1 cellular context compared by ENCODE assay signal in the genomic region with DNA sequence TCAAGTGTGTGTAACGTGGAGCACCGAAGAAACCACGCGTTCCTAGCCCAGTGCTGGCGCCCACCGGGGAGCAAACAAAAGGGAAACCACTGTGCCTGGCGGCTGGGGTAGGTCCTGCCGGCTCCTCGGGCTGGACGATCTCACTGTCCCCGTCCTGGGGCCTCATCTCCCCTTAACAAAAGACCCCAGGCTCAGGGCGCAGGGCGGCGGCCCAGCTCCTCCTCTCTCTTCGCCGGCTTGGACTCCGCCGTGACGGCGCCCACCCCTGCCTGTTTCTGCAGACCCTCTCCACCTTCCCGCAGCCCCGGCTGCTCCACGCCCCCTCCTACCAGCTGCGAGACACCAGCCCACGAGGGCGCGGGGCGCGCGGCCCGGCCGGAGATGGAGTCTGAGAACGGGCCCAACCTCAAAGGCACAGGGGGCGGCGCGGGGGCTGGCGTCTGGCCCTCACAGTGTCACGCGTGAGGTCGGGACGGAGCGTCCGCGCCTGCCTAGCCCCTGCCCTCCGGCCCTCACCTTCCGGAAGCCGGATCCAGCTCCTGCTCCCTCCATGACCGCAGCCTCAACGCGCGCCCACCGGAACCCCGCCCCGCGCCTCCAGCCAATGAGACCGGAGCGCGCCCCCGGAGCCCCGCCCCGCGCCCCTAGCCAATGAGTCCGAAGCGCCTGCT.
TF ChIP-seq lines count a peak whose summit lies in the region.

A gene (minus strand): TSS at position 569 of the 671 bp plus-strand sequence. CDS start 17 bp downstream, at position 552.

TF ChIP-seq in HepG2, 621 proteins besides CTCF, POLR2A, EP300 and RAD21 (continued from another document and continues in another):
- TF ChIP-seq, protein P1, sequence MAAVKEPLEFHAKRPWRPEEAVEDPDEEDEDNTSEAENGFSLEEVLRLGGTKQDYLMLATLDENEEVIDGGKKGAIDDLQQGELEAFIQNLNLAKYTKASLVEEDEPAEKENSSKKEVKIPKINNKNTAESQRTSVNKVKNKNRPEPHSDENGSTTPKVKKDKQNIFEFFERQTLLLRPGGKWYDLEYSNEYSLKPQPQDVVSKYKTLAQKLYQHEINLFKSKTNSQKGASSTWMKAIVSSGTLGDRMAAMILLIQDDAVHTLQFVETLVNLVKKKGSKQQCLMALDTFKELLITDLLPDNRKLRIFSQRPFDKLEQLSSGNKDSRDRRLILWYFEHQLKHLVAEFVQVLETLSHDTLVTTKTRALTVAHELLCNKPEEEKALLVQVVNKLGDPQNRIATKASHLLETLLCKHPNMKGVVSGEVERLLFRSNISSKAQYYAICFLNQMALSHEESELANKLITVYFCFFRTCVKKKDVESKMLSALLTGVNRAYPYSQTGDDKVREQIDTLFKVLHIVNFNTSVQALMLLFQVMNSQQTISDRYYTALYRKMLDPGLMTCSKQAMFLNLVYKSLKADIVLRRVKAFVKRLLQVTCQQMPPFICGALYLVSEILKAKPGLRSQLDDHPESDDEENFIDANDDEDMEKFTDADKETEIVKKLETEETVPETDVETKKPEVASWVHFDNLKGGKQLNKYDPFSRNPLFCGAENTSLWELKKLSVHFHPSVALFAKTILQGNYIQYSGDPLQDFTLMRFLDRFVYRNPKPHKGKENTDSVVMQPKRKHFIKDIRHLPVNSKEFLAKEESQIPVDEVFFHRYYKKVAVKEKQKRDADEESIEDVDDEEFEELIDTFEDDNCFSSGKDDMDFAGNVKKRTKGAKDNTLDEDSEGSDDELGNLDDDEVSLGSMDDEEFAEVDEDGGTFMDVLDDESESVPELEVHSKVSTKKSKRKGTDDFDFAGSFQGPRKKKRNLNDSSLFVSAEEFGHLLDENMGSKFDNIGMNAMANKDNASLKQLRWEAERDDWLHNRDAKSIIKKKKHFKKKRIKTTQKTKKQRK (IDR thresholded peaks at IDR 0.05; ENCODE audit: low read length): no peak
- TF ChIP-seq ETV6 (CRISPR knock-in tag; conservative IDR thresholded peaks at IDR 0.05) (no peak), ZNF160 (CRISPR knock-in tag; IDR thresholded peaks at IDR 0.05) (peak; percentile 70; the same call in 1 of the 2 replicates), ZNF75D (CRISPR knock-in tag; IDR thresholded peaks at IDR 0.05; ENCODE audit: borderline replicate concordance) (no peak), ZFP82 (CRISPR knock-in tag; IDR thresholded peaks at IDR 0.05; ENCODE audit: borderline replicate concordance) (0 out of 2 replicates have a peak, but pooled peaks have one; percentile 57), ZNF30 (CRISPR knock-in tag; IDR thresholded peaks at IDR 0.05) (no peak), ZSCAN30 (CRISPR knock-in tag; IDR thresholded peaks at IDR 0.05) (no peak), TARDBP (CRISPR knock-in tag; IDR thresholded peaks at IDR 0.05) (0 out of 2 replicates have a peak, but pooled peaks have one; percentile 13), FOXK1 (CRISPR knock-in tag; IDR thresholded peaks at IDR 0.05; ENCODE audit: borderline replicate concordance, low read depth) (no peak), SNRNP70 (IDR thresholded peaks at IDR 0.05; ENCODE audit: low read depth, low read length) (no peak; the same call in 1 of the 2 replicates), KAT2B (IDR thresholded peaks at IDR 0.05; ENCODE audit: borderline replicate concordance, low read depth, low read length) (no peak), MIXL1 (CRISPR knock-in tag; IDR thresholded peaks at IDR 0.05) (no peak), ZNF577 (CRISPR knock-in tag; IDR thresholded peaks at IDR 0.05; ENCODE audit: borderline replicate concordance, low read depth) (0 out of 2 replicates have a peak, but pooled peaks have one; percentile 79), BRCA1 (CRISPR knock-in tag; IDR thresholded peaks at IDR 0.05) (no peak), GFI1 (CRISPR knock-in tag; IDR thresholded peaks at IDR 0.05; ENCODE audit: borderline replicate concordance) (no peak; the same call in 1 of the 2 replicates), ZNF326 (CRISPR knock-in tag; IDR thresholded peaks at IDR 0.05; ENCODE audit: borderline replicate concordance) (peak; percentile 67; the same call in 1 of the 2 replicates), ZSCAN29 (CRISPR knock-in tag; conservative IDR thresholded peaks at IDR 0.05) (no peak; the same call in 1 of the 2 replicates), MAFG (CRISPR knock-in tag; IDR thresholded peaks at IDR 0.05) (no peak), RBAK (CRISPR knock-in tag; IDR thresholded peaks at IDR 0.05) (no peak), NFIC (IDR thresholded peaks at IDR 0.05; ENCODE audit: low read length) (no peak), ZNF775 (CRISPR knock-in tag; IDR thresholded peaks at IDR 0.05; ENCODE audit: borderline replicate concordance) (no peak), SP4 (CRISPR knock-in tag; IDR thresholded peaks at IDR 0.05) (no peak), ZNF713 (CRISPR knock-in tag; IDR thresholded peaks at IDR 0.05) (0 out of 2 replicates have a peak, but pooled peaks have one; percentile 30), ZNF33B (CRISPR knock-in tag; IDR thresholded peaks at IDR 0.05) (no peak; the same call in 1 of the 2 replicates), AGO1 (IDR thresholded peaks at IDR 0.05; ENCODE audit: low read depth, low read length, poor library complexity, severe bottlenecking) (peak; percentile 99), ZNF235 (CRISPR knock-in tag; IDR thresholded peaks at IDR 0.05; ENCODE audit: borderline replicate concordance) (peak; percentile 69; the same call in 1 of the 2 replicates), EZH2 (conservative IDR thresholded peaks at IDR 0.05; ENCODE audit: low read depth, low read length) (no peak), ZNF660 (CRISPR knock-in tag; IDR thresholded peaks at IDR 0.05; ENCODE audit: borderline replicate concordance, low read depth) (0 out of 2 replicates have a peak, but pooled peaks have one; percentile 60), ZNF644 (CRISPR knock-in tag; IDR thresholded peaks at IDR 0.05; ENCODE audit: low read depth) (no peak), ZNF430 (CRISPR knock-in tag; IDR thresholded peaks at IDR 0.05) (peak; percentile 38; the same call in 1 of the 2 replicates), ZFP37 (CRISPR knock-in tag; IDR thresholded peaks at IDR 0.05; ENCODE audit: borderline replicate concordance) (no peak; the same call in 1 of the 2 replicates), PAF1 (CRISPR knock-in tag; IDR thresholded peaks at IDR 0.05) (no peak), ZNF549 (CRISPR knock-in tag; IDR thresholded peaks at IDR 0.05) (0 out of 2 replicates have a peak, but pooled peaks have one; percentile 22), CEBPB (IDR thresholded peaks at IDR 0.05; ENCODE audit: borderline replicate concordance, low read depth, low read length) (no peak), U2AF2 (IDR thresholded peaks at IDR 0.05; ENCODE audit: low read depth, low read length) (no peak), MIER2 (CRISPR knock-in tag; IDR thresholded peaks at IDR 0.05) (no peak), ZFP41 (CRISPR knock-in tag; IDR thresholded peaks at IDR 0.05; ENCODE audit: borderline replicate concordance) (peak; percentile 67; the same call in 1 of the 2 replicates), TP53 (CRISPR knock-in tag; conservative IDR thresholded peaks at IDR 0.05) (no peak), ZNF501 (CRISPR knock-in tag; IDR thresholded peaks at IDR 0.05) (no peak; the same call in 1 of the 2 replicates), ZNF737 (CRISPR knock-in tag; IDR thresholded peaks at IDR 0.05; ENCODE audit: borderline replicate concordance) (no peak), KDM2A (CRISPR knock-in tag; IDR thresholded peaks at IDR 0.05; ENCODE audit: borderline replicate concordance, low read depth) (peak; percentile 28; the same call in 1 of the 2 replicates), MED1 (CRISPR knock-in tag; IDR thresholded peaks at IDR 0.05) (peak; percentile 40), ZBTB21 (CRISPR knock-in tag; IDR thresholded peaks at IDR 0.05) (peak; percentile 15; the same call in 1 of the 2 replicates), RFXANK (CRISPR knock-in tag; IDR thresholded peaks at IDR 0.05) (0 out of 2 replicates have a peak, but pooled peaks have one; percentile 20), ZNF335 (CRISPR knock-in tag; IDR thresholded peaks at IDR 0.05) (no peak; the same call in 1 of the 2 replicates), GLI4 (CRISPR knock-in tag; IDR thresholded peaks at IDR 0.05; ENCODE audit: borderline replicate concordance) (no peak), THYN1 (CRISPR knock-in tag; IDR thresholded peaks at IDR 0.05; ENCODE audit: borderline replicate concordance, low read depth) (no peak), POLR2AphosphoS2 (IDR thresholded peaks at IDR 0.05; ENCODE audit: low read depth, low read length) (no peak), ISL2 (CRISPR knock-in tag; IDR thresholded peaks at IDR 0.05) (peak; percentile 70), ZNF766 (CRISPR knock-in tag; IDR thresholded peaks at IDR 0.05; ENCODE audit: borderline replicate concordance) (peak; percentile 27; the same call in 1 of the 2 replicates), HDAC2 (CRISPR knock-in tag; IDR thresholded peaks at IDR 0.05) (no peak), ZNF891 (CRISPR knock-in tag; IDR thresholded peaks at IDR 0.05) (peak; percentile 91), ZEB1 (IDR thresholded peaks at IDR 0.05; ENCODE audit: insufficient replicate concordance, low read depth) (peak; percentile 56), CREM (IDR thresholded peaks at IDR 0.05) (no peak), CREM (CRISPR knock-in tag; IDR thresholded peaks at IDR 0.05) (no peak), MEIS2 (CRISPR knock-in tag; IDR thresholded peaks at IDR 0.05) (no peak; the same call in 1 of the 2 replicates), ZNF10 (CRISPR knock-in tag; IDR thresholded peaks at IDR 0.05; ENCODE audit: borderline replicate concordance, low read depth) (0 out of 2 replicates have a peak, but pooled peaks have one; percentile 37), ZNF569 (CRISPR knock-in tag; IDR thresholded peaks at IDR 0.05; ENCODE audit: borderline replicate concordance) (no peak)
- TF ChIP-seq, protein P2, sequence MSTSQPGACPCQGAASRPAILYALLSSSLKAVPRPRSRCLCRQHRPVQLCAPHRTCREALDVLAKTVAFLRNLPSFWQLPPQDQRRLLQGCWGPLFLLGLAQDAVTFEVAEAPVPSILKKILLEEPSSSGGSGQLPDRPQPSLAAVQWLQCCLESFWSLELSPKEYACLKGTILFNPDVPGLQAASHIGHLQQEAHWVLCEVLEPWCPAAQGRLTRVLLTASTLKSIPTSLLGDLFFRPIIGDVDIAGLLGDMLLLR (CRISPR knock-in tag; IDR thresholded peaks at IDR 0.05): peak; percentile 90
- TF ChIP-seq, protein P3, sequence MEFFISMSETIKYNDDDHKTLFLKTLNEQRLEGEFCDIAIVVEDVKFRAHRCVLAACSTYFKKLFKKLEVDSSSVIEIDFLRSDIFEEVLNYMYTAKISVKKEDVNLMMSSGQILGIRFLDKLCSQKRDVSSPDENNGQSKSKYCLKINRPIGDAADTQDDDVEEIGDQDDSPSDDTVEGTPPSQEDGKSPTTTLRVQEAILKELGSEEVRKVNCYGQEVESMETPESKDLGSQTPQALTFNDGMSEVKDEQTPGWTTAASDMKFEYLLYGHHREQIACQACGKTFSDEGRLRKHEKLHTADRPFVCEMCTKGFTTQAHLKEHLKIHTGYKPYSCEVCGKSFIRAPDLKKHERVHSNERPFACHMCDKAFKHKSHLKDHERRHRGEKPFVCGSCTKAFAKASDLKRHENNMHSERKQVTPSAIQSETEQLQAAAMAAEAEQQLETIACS (CRISPR knock-in tag; IDR thresholded peaks at IDR 0.05): peak; percentile 48
- TF ChIP-seq, protein P4, sequence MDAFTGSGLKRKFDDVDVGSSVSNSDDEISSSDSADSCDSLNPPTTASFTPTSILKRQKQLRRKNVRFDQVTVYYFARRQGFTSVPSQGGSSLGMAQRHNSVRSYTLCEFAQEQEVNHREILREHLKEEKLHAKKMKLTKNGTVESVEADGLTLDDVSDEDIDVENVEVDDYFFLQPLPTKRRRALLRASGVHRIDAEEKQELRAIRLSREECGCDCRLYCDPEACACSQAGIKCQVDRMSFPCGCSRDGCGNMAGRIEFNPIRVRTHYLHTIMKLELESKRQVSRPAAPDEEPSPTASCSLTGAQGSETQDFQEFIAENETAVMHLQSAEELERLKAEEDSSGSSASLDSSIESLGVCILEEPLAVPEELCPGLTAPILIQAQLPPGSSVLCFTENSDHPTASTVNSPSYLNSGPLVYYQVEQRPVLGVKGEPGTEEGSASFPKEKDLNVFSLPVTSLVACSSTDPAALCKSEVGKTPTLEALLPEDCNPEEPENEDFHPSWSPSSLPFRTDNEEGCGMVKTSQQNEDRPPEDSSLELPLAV (CRISPR knock-in tag; conservative IDR thresholded peaks at IDR 0.05; ENCODE audit: low read depth): no peak
- TF ChIP-seq, protein P5, sequence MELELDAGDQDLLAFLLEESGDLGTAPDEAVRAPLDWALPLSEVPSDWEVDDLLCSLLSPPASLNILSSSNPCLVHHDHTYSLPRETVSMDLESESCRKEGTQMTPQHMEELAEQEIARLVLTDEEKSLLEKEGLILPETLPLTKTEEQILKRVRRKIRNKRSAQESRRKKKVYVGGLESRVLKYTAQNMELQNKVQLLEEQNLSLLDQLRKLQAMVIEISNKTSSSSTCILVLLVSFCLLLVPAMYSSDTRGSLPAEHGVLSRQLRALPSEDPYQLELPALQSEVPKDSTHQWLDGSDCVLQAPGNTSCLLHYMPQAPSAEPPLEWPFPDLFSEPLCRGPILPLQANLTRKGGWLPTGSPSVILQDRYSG (CRISPR knock-in tag; IDR thresholded peaks at IDR 0.05): peak; percentile 53; the same call in 1 of the 2 replicates
- TF ChIP-seq, protein P6, sequence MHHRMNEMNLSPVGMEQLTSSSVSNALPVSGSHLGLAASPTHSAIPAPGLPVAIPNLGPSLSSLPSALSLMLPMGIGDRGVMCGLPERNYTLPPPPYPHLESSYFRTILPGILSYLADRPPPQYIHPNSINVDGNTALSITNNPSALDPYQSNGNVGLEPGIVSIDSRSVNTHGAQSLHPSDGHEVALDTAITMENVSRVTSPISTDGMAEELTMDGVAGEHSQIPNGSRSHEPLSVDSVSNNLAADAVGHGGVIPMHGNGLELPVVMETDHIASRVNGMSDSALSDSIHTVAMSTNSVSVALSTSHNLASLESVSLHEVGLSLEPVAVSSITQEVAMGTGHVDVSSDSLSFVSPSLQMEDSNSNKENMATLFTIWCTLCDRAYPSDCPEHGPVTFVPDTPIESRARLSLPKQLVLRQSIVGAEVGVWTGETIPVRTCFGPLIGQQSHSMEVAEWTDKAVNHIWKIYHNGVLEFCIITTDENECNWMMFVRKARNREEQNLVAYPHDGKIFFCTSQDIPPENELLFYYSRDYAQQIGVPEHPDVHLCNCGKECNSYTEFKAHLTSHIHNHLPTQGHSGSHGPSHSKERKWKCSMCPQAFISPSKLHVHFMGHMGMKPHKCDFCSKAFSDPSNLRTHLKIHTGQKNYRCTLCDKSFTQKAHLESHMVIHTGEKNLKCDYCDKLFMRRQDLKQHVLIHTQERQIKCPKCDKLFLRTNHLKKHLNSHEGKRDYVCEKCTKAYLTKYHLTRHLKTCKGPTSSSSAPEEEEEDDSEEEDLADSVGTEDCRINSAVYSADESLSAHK (CRISPR knock-in tag; IDR thresholded peaks at IDR 0.05; ENCODE audit: borderline replicate concordance): no peak
- TF ChIP-seq, protein P7, sequence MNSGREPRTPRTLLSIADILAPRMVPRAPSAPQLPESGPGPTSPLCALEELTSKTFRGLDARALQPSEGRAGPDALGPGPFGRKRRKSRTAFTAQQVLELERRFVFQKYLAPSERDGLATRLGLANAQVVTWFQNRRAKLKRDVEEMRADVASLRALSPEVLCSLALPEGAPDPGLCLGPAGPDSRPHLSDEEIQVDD (CRISPR knock-in tag; IDR thresholded peaks at IDR 0.05; ENCODE audit: borderline replicate concordance): no peak
- TF ChIP-seq, protein P8, sequence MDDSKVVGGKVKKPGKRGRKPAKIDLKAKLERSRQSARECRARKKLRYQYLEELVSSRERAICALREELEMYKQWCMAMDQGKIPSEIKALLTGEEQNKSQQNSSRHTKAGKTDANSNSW (CRISPR knock-in tag; IDR thresholded peaks at IDR 0.05; ENCODE audit: borderline replicate concordance): 0 out of 2 replicates have a peak, but pooled peaks have one; percentile 8
